10 cellular contexts compared by ENCODE assay signal in genomic region chr15:58229297-58229768, GRCh38.
A peak's percentile ranks its signal among the peaks of the same experiment; 100 is the strongest.
DNase-seq lines count a peak whose midpoint lies in the region; ATAC-seq and TF ChIP-seq lines count a peak whose summit lies in the region.
"Had no signal": no experiment of that assay in that cellular context is flagged by ENCODE, and none has a peak within 500 bp of the region (broad histone marks: within the 10 kb centered on the region; RNA-seq: fewer than 3 reads in every experiment).

No MANE protein-coding gene starts in this region.

- no peaks in the 10 kb centered on the region for H3K36me3 ChIP-seq in heart right ventricle
- H3K36me3 ChIP-seq in testis (ENCODE audit: low read depth, missing control alignments) = no peaks in the 10 kb centered on the region
- H3K36me3 ChIP-seq in MM.1S (replicated peaks; ENCODE audit: insufficient read depth, low read length) = no peaks in the 10 kb centered on the region
- H3K36me3 ChIP-seq: vagina had no signal

- ATAC-seq in heart right ventricle = peak in 6 of 8 donors; percentile 33 to 71 (median 51)

- no peak overlapping the region for H3K4me2 ChIP-seq in MM.1S (ENCODE audit: low read depth, low read length)

- H3K9me3 ChIP-seq in heart right ventricle = no peaks in the 10 kb centered on the region
- no peaks in the 10 kb centered on the region for H3K9me3 ChIP-seq in testis
- H3K9me3 ChIP-seq in MM.1S (replicated peaks; ENCODE audit: insufficient read depth, low read length) = no peaks in the 10 kb centered on the region
- H3K9me3 ChIP-seq: vagina had no signal

- WGBS in heart right ventricle, 2 donors = 9 to 20% methylated on average over 8 of the region's 8 CpGs
- 17 to 27% methylated on average over 8 of the region's 8 CpGs for WGBS in testis, 2 donors

- no peaks in the 10 kb centered on the region for H3K79me2 ChIP-seq in MM.1S (ENCODE audit: low read length)

- peak overlapping the region in 1 of 10 donors; percentile 10 for H3K4me3 ChIP-seq in heart right ventricle
- H3K4me3 ChIP-seq in testis = no peak overlapping the region
- H3K4me3 ChIP-seq in MM.1S (ENCODE audit: low read length) = no peak overlapping the region
- H3K4me3 ChIP-seq in coronary artery = no peak overlapping the region
- H3K4me3 ChIP-seq: vagina had no signal

- TF ChIP-seq CTCF in heart right ventricle (IDR thresholded peaks at IDR 0.05) = no peak
- TF ChIP-seq CTCF in testis (IDR thresholded peaks at IDR 0.05) = no peak
- no peak for TF ChIP-seq CTCF in MM.1S (IDR thresholded peaks at IDR 0.05; ENCODE audit: low read length)
- TF ChIP-seq CTCF in coronary artery (IDR thresholded peaks at IDR 0.05) = no peak

- H2AFZ ChIP-seq in MM.1S (ENCODE audit: low read length) = no peak overlapping the region

- TF ChIP-seq POLR2A in testis (IDR thresholded peaks at IDR 0.05) = no peak

- H3K27me3 ChIP-seq in heart right ventricle = no peaks in the 10 kb centered on the region
- no peaks in the 10 kb centered on the region for H3K27me3 ChIP-seq in testis
- H3K27me3 ChIP-seq in MM.1S (replicated peaks; ENCODE audit: insufficient read depth, low read length) = no peaks in the 10 kb centered on the region
- H3K27me3 ChIP-seq: vagina had no signal

- H3K9ac ChIP-seq in MM.1S (ENCODE audit: low read length) = no peak overlapping the region

- H3K4me1 ChIP-seq in heart right ventricle (peaks cover 6 to 34% (median 24%) of the 10 kb centered on the region in 9 donors), testis (peaks cover 5% of the 10 kb centered on the region), MM.1S (ENCODE audit: low read length) (peaks cover 13% of the 10 kb centered on the region)

- no peaks in the 10 kb centered on the region for H3K9me2 ChIP-seq in MM.1S (replicated peaks; ENCODE audit: insufficient read depth, low read length)

- no peaks in the 10 kb centered on the region for H3F3A ChIP-seq in MM.1S (ENCODE audit: insufficient read depth, low read length)

- H4K20me1 ChIP-seq in MM.1S (ENCODE audit: insufficient read depth, low read length) = no peaks in the 10 kb centered on the region

- H3K27ac ChIP-seq in heart right ventricle = peak overlapping the region in 9 of 10 donors; percentile 18 to 78 (median 68)
- H3K27ac ChIP-seq in testis = no peak overlapping the region
- H3K27ac ChIP-seq in MM.1S (ENCODE audit: low read length) = no peak overlapping the region
- H3K27ac ChIP-seq in coronary artery = no peak overlapping the region
- H3K27ac ChIP-seq: vagina had no signal

- DNase-seq in ELF-1 (ENCODE audit: low read depth, low spot score) (peak; percentile 52), RPMI7951 (ENCODE audit: low read depth) (peak; percentile 62), heart right ventricle (no peak), nucleus accumbens (lab: John Stamatoyannopoulos, UW) (peak in 40 of 56 donors; percentile 11 to 78 (median 48)), testis (no peak), MM.1S (no peak), OCI-M2 (lab: John Stamatoyannopoulos, UW; ENCODE audit: unreplicated experiment) (no peak), coronary artery (ENCODE audit: low spot score) (no peak)
- DNase-seq: NCI-H524 treated with DMSO at 0.1 percent for 48 hours had no signal

- intact Hi-C loops in heart right ventricle (cut with DNase I) = loop anchor here in 7 of 10 donors (5.0 to 10.0 kb wide), 5 partner anchors 433 to 1265 kb away; no protein-coding TSS in a partner anchor
- intact Hi-C loops in testis (cut with DNase I; ENCODE audit: low total_unique reads) = no loop called here

Comparison
In these comparisons a context has a peak if more than half of its experiments do, and no peak if none do; other contexts are left out.
1. DNase-seq: peak in ELF-1 (single experiment), RPMI7951 (single experiment) and nucleus accumbens (40 of 56); none in heart right ventricle (0 of 2), testis (single experiment), MM.1S (single experiment), OCI-M2 (single experiment) and coronary artery (single experiment).
2. H3K27ac ChIP-seq: peak in heart right ventricle (9 of 10); none in testis (0 of 2), MM.1S (single experiment) and coronary artery (0 of 2).